ENCODE assay signal across 1 cellular context in genomic region chr10:55174419-55174818, GRCh38.
TF ChIP-seq lines count a peak whose summit lies in the region.

No MANE protein-coding gene starts in this region.

TF ChIP-seq in H1, 55 proteins besides CTCF, POLR2A, EP300 and RAD21:
- TF ChIP-seq KDM5A (IDR thresholded peaks at IDR 0.05; ENCODE audit: low read length): no peak
- TF ChIP-seq PHF8 (conservative IDR thresholded peaks at IDR 0.05; ENCODE audit: low read depth, low read length): no peak
- no peak for TF ChIP-seq EZH2 (IDR thresholded peaks at IDR 0.05; ENCODE audit: low read depth, low read length, severe bottlenecking)
- no peak for TF ChIP-seq KDM1A (IDR thresholded peaks at IDR 0.05; ENCODE audit: borderline replicate concordance, low read length)
- TF ChIP-seq RFX5 (IDR thresholded peaks at IDR 0.05; ENCODE audit: borderline replicate concordance, low read depth, low read length): no peak
- no peak for TF ChIP-seq FOSL1 (IDR thresholded peaks at IDR 0.05; ENCODE audit: insufficient read depth, low read depth, low read length)
- no peak for TF ChIP-seq HDAC6 (IDR thresholded peaks at IDR 0.05; ENCODE audit: low read depth, low read length)
- no peak for TF ChIP-seq TCF12 (IDR thresholded peaks at IDR 0.05; ENCODE audit: low read depth, low read length)
